ENCODE assay signal across 30 cellular contexts in the genomic region with DNA sequence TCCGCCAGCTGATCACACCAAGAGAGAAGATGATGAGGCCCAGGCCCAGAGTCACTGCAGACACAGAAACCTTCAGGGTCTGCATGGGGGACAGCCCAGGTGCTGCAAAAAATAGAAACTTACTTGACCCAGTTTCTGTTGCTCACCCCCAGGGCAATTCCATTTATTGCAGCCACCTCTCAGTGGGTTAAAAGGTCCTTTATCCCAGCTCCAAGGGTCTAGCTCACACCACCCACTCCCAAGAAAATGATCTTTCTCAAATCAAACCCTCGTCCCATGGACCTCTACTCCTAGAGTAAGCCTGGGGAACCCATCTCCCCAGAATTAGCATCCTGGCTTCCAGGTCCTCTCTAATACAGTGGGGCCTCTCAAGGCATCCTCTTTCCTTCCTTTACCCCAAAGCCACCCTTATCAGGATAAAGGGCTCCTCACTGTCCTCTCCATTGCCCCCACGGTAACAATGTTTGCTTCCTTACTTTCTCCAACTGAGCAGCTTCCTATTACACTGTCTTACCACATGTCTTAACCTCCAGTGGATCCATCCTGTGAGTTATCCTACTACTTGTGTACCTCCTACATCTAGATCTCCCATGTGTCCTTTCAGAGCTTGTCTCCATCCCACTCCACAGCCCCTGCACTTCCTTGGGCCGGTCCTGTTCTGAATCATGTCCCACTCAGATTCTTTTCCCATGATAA. TPM values are rescaled to one million over a fixed set of nuclear protein-coding genes. Genes with fewer than 3 reads are reported as not detected.
DNase-seq lines count a peak whose midpoint lies in the region; ATAC-seq, FAIRE-seq and TF ChIP-seq lines count a peak whose summit lies in the region.
"Had no signal": no experiment of that assay in that cellular context is flagged by ENCODE, and none has a peak within 500 bp of the region (broad histone marks: within the 10 kb centered on the region; RNA-seq: fewer than 3 reads in every experiment).

No MANE protein-coding gene starts in this region.

- BruUV-seq in endothelial cell of umbilical vein (replicated peaks; lab: Mats Ljungman, UMichigan): no TSS peak

- H3F3A ChIP-seq in DOHH2 (ENCODE audit: control insufficient read depth, insufficient read depth): peaks cover 16% of the 10 kb centered on the region
- no peaks in the 10 kb centered on the region for H3F3A ChIP-seq in GM23248 (ENCODE audit: insufficient read depth)

- H3K79me2 ChIP-seq in DOHH2 (ENCODE audit: control insufficient read depth, low read length) (peaks cover 38% of the 10 kb centered on the region), GM23248 (ENCODE audit: insufficient read depth) (no peaks in the 10 kb centered on the region), endothelial cell of umbilical vein (ENCODE audit: control insufficient read depth, insufficient read depth, low read length) (no peaks in the 10 kb centered on the region)

- H3K4me3 ChIP-seq in DOHH2 (ENCODE audit: low read length) (no peak overlapping the region), GM23248 (no peak overlapping the region), endothelial cell of umbilical vein (replicated peaks in 1 of 3; ENCODE audit: insufficient read depth in 1 of 3, low read depth in 1 of 3, low read length in 3 of 3) (no peak overlapping the region), BE2C (ENCODE audit: low read depth, low read length) (no peak overlapping the region)
- H3K4me3 ChIP-seq: body of pancreas, ovary, vagina had no signal

- no peak for DNase-seq in GM23248
- DNase-seq in endothelial cell of umbilical vein (ENCODE audit: low read depth, low spot score): no peak
- DNase-seq in stimulated activated naive B cell treated with anti-CD40 and anti-IgM and Interleukin-4, amounts not matched to agents 10 μg/mL and 1 μg/mL and 100 μg/mL, for 72 hours: no peak
- DNase-seq in BE2C: no peak
- DNase-seq: activated CD4-positive, alpha-beta T cell treated with anti-CD3 and anti-CD28 coated beads for 4 hours; activated CD8-positive, alpha-beta memory T cell treated with anti-CD3 and anti-CD28 coated beads for 24 hours; activated naive CD4-positive, alpha-beta T cell treated with anti-CD3 and anti-CD28 coated beads, Interleukin-2, amount 50 U/mL, for 16 hours; activated T-cell treated with anti-CD3 and anti-CD28 coated beads for 4 hours; DMS79 treated with DMSO at 0.1 percent for 48 hours; foreskin melanocyte; GOT3; HFFc6; NCI-H1436; NCI-H2081; NCI-H2227 treated with DMSO at 0.1 percent for 48 hours; NCI-H526; ovary; Right ventricle myocardium superior; stimulated activated naive CD4-positive, alpha-beta T cell treated with Interleukin-2 at 50 U/mL for 16 hours had no signal

- H3K9me3 Mint-ChIP-seq in stimulated activated naive B cell treated with anti-CD40 and anti-IgM and Interleukin-4, amounts not matched to agents 10 μg/mL and 1 μg/mL and 100 μg/mL, for 72 hours: peaks cover 0 to 2% of the 10 kb centered on the region in 2 donors
- H3K9me3 Mint-ChIP-seq: activated T-helper 2 cell treated with anti-CD3 and anti-CD28 coated beads, Interferon-gamma antibody, Interleukin-2, Interleukin-4, amounts not matched to agents 10 μg/mL and 5 μg/mL and 100 μg/mL, durations not matched to agents 14 hours and 24 hours and 36 hours; HFFc6; natural killer cell treated with Interleukin-12 subunit alpha and Interleukin-12 subunit beta and Interleukin-15 and Interleukin-18, amount 100 ng/mL, for 72 hours; T-helper 2 cell treated with Interferon-gamma antibody and Interleukin-4, amounts not matched to agents 5 μg/mL and 100 μg/mL, for 36 hours had no signal

- no peak for ATAC-seq in stimulated activated naive B cell treated with anti-CD40 and anti-IgM and Interleukin-4, amounts not matched to agents 10 μg/mL and 1 μg/mL and 100 μg/mL, for 72 hours (replicated peaks)
- ATAC-seq in GM21717 (IDR thresholded peaks at IDR 0.05; ENCODE audit: unreplicated experiment): no peak
- ATAC-seq in HG03280 (IDR thresholded peaks at IDR 0.05; ENCODE audit: unreplicated experiment): no peak
- ATAC-seq: body of pancreas, SK-N-SH treated with all-trans-retinoic acid at 6 μM for 48 hours had no signal

- H3K4me2 ChIP-seq in DOHH2 (ENCODE audit: low read length) (no peak overlapping the region), GM23248 (ENCODE audit: unreplicated experiment) (no peak overlapping the region), endothelial cell of umbilical vein (ENCODE audit: insufficient read depth, low read length) (no peak overlapping the region)

- CTCF ChIA-PET in endothelial cell of umbilical vein (lab: Charles Lee): interaction anchor here (0.6 to 8.5 kb wide), 5 partner anchors 12 to 68 kb away, joined by 3 to 580 read pairs (median 59); a partner anchor contains a TSS

- no peaks in the 10 kb centered on the region for H3K9me1 ChIP-seq in endothelial cell of umbilical vein (replicated peaks; ENCODE audit: control insufficient read depth, extremely low read depth, insufficient read depth, low read length)

- FAIRE-seq in endothelial cell of umbilical vein (lab: Jason Lieb, UNC): no peak
- FAIRE-seq: endometrium had no signal

- WGBS in GM23248 (ENCODE audit: low coverage in 1 of 2, low lambda C conversion rate in 2 of 2, missing lambda C conversion rate in 2 of 2), 2 experiments: 77 to 84% methylated on average over 4 of the region's 4 CpGs

- H3K9ac ChIP-seq in GM23248 (no peak overlapping the region), endothelial cell of umbilical vein (replicated peaks; ENCODE audit: extremely low read depth, insufficient read depth, low read length) (no peak overlapping the region)

- H3K9me2 ChIP-seq in DOHH2 (replicated peaks; ENCODE audit: control insufficient read depth, low read length) (no peaks in the 10 kb centered on the region), GM23248 (ENCODE audit: insufficient read depth) (no peaks in the 10 kb centered on the region)

- H3K4me1 Mint-ChIP-seq in stimulated activated naive B cell treated with anti-CD40 and anti-IgM and Interleukin-4, amounts not matched to agents 10 μg/mL and 1 μg/mL and 100 μg/mL, for 72 hours: peaks cover 48 to 78% of the 10 kb centered on the region in 2 donors

- H3K4me3 Mint-ChIP-seq in stimulated activated naive B cell treated with anti-CD40 and anti-IgM and Interleukin-4, amounts not matched to agents 10 μg/mL and 1 μg/mL and 100 μg/mL, for 72 hours: peak overlapping the region; percentile 58 to 87
- H3K4me3 Mint-ChIP-seq: HFFc6; natural killer cell treated with Interleukin-12 subunit alpha and Interleukin-12 subunit beta and Interleukin-15 and Interleukin-18, amount 100 ng/mL, for 72 hours; T-helper 2 cell treated with Interferon-gamma antibody and Interleukin-4, amounts not matched to agents 5 μg/mL and 100 μg/mL, for 36 hours had no signal

- H2AFZ ChIP-seq in GM23248: peak overlapping the region; percentile 27; the same call in 1 of the 2 replicates
- H2AFZ ChIP-seq in endothelial cell of umbilical vein (ENCODE audit: low read depth, low read length): no peak overlapping the region

- dilution Hi-C loops in endothelial cell of umbilical vein (cut with MboI; ENCODE audit: extremely low pct_ligation_motif_present, low sequenced_read_pairs): no loop called here

- peaks cover 73% of the 10 kb centered on the region for H3K36me3 ChIP-seq in DOHH2 (ENCODE audit: control insufficient read depth, low read length)
- no peaks in the 10 kb centered on the region for H3K36me3 ChIP-seq in GM23248 (ENCODE audit: low read depth)
- no peaks in the 10 kb centered on the region for H3K36me3 ChIP-seq in endothelial cell of umbilical vein (ENCODE audit: control insufficient read depth in 2 of 2, extremely low read depth in 1 of 2, insufficient read depth in 2 of 2, low read length in 2 of 2)
- no peaks in the 10 kb centered on the region for H3K36me3 ChIP-seq in BE2C
- H3K36me3 ChIP-seq: ovary, vagina had no signal

- TF ChIP-seq POLR2A in endothelial cell of umbilical vein (IDR thresholded peaks at IDR 0.05; ENCODE audit: low read depth, low read length): no peak

- intact Hi-C loops in endothelial cell of umbilical vein (cut with micrococcal nuclease): no loop called here

- H3K27me3 ChIP-seq in DOHH2 (ENCODE audit: control insufficient read depth, low read length) (no peaks in the 10 kb centered on the region), GM23248 (replicated peaks; ENCODE audit: insufficient read depth) (no peaks in the 10 kb centered on the region; the same call in none of the 2 replicates), endothelial cell of umbilical vein (ENCODE audit: control insufficient read depth in 2 of 2, insufficient read depth in 2 of 2, low read length in 2 of 2) (peaks cover 44 to 75% of the 10 kb centered on the region in 2 experiments), BE2C (peaks cover 35% of the 10 kb centered on the region)
- H3K27me3 ChIP-seq: body of pancreas, ovary, vagina had no signal

- TF ChIP-seq CTCF in DOHH2 (IDR thresholded peaks at IDR 0.05; ENCODE audit: low read depth, low read length, poor library complexity, severe bottlenecking): no peak
- TF ChIP-seq CTCF in endothelial cell of umbilical vein (IDR thresholded peaks at IDR 0.05; ENCODE audit: extremely low read depth in 1 of 2, insufficient read depth in 1 of 2, low read depth in 1 of 2, low read length in 2 of 2): no peak
- no peak for TF ChIP-seq CTCF in BE2C (IDR thresholded peaks at IDR 0.05; ENCODE audit: low read depth, low read length)

- peak overlapping the region; percentile 83 for H3K27ac Mint-ChIP-seq in stimulated activated naive B cell treated with anti-CD40 and anti-IgM and Interleukin-4, amounts not matched to agents 10 μg/mL and 1 μg/mL and 100 μg/mL, for 72 hours
- H3K27ac Mint-ChIP-seq: activated T-helper 2 cell treated with anti-CD3 and anti-CD28 coated beads, Interferon-gamma antibody, Interleukin-2, Interleukin-4, amounts not matched to agents 10 μg/mL and 5 μg/mL and 100 μg/mL, durations not matched to agents 14 hours and 24 hours and 36 hours; HFFc6; natural killer cell treated with Interleukin-12 subunit alpha and Interleukin-12 subunit beta and Interleukin-15 and Interleukin-18, amount 100 ng/mL, for 72 hours; T-helper 2 cell treated with Interferon-gamma antibody and Interleukin-4, amounts not matched to agents 5 μg/mL and 100 μg/mL, for 36 hours had no signal

- 0 out of 2 replicates have a peak overlapping the region, but pooled peaks have one; percentile 10 for H3K27ac ChIP-seq in DOHH2 (ENCODE audit: low read depth, low read length)
- no peak overlapping the region for H3K27ac ChIP-seq in GM23248
- no peak overlapping the region for H3K27ac ChIP-seq in endothelial cell of umbilical vein (ENCODE audit: insufficient read depth, low read depth, low read length)
- H3K27ac ChIP-seq: ovary, vagina had no signal

- H3K4me1 ChIP-seq in DOHH2 (ENCODE audit: control insufficient read depth, low read length) (peaks cover 65% of the 10 kb centered on the region), GM23248 (ENCODE audit: insufficient read depth) (no peaks in the 10 kb centered on the region), endothelial cell of umbilical vein (ENCODE audit: control insufficient read depth, extremely low read depth, insufficient read depth, low read length) (no peaks in the 10 kb centered on the region), BE2C (no peaks in the 10 kb centered on the region)
- H3K4me1 ChIP-seq: vagina had no signal

- POLR2A ChIA-PET in endothelial cell of umbilical vein (lab: Charles Lee): interaction anchor here (0.5 to 3.6 kb wide), 2 partner anchors 36 to 43 kb away, joined by 3 to 30 read pairs; no protein-coding TSS in a partner anchor

- in situ Hi-C loops in GM23248 (cut with MboI): no loop called here

- no peaks in the 10 kb centered on the region for H3K9me3 ChIP-seq in DOHH2 (ENCODE audit: control insufficient read depth, insufficient read depth, low read length)
- H3K9me3 ChIP-seq in GM23248 (ENCODE audit: low read depth): no peaks in the 10 kb centered on the region
- no peaks in the 10 kb centered on the region for H3K9me3 ChIP-seq in endothelial cell of umbilical vein (replicated peaks; ENCODE audit: control insufficient read depth, insufficient read depth, low read length)
- H3K9me3 ChIP-seq in BE2C: no peaks in the 10 kb centered on the region
- H3K9me3 ChIP-seq: body of pancreas, ovary, vagina had no signal

- H3K27me3 Mint-ChIP-seq in stimulated activated naive B cell treated with anti-CD40 and anti-IgM and Interleukin-4, amounts not matched to agents 10 μg/mL and 1 μg/mL and 100 μg/mL, for 72 hours: no peaks in the 10 kb centered on the region
- H3K27me3 Mint-ChIP-seq: natural killer cell treated with Interleukin-12 subunit alpha and Interleukin-12 subunit beta and Interleukin-15 and Interleukin-18, amount 100 ng/mL, for 72 hours had no signal

- H4K20me1 ChIP-seq in DOHH2 (ENCODE audit: control insufficient read depth, insufficient read depth, low read depth, low read length) (no peaks in the 10 kb centered on the region), GM23248 (ENCODE audit: insufficient read depth) (no peaks in the 10 kb centered on the region), endothelial cell of umbilical vein (replicated peaks; ENCODE audit: control insufficient read depth, extremely low read depth, insufficient read depth, low read length) (no peaks in the 10 kb centered on the region)

- H3K36me3 Mint-ChIP-seq in stimulated activated naive B cell treated with anti-CD40 and anti-IgM and Interleukin-4, amounts not matched to agents 10 μg/mL and 1 μg/mL and 100 μg/mL, for 72 hours: peaks cover 51 to 72% of the 10 kb centered on the region in 2 donors
- H3K36me3 Mint-ChIP-seq: natural killer cell treated with Interleukin-12 subunit alpha and Interleukin-12 subunit beta and Interleukin-15 and Interleukin-18, amount 100 ng/mL, for 72 hours had no signal

RNA-seq across cellular contexts. Expression of a gene that starts 5.1 kb away (rescaled TPM):
- total RNA-seq in GM23248 (2014; rRNA removed; shearing (Covaris generic)): not detected in 2 replicates
- polyA plus RNA-seq in GM23248 (2016; fragmentation: Nextera tagmentation; extraction: Ambion mirVana) (0.46 TPM in 1 of 2 replicates, not detected in the other), endothelial cell of umbilical vein (0.75 and 1.1 TPM in 2 replicates)
- total RNA-seq in endothelial cell of umbilical vein: 0.39 TPM in 1 of 2 replicates, not detected in the other
- polyA plus RNA-seq in endothelial cell of umbilical vein (2011; cell fraction: cytosol; rRNA removed): 0.71 and 0.87 TPM in 2 replicates
- polyA plus RNA-seq in endothelial cell of umbilical vein (2011; cell fraction: nucleus; rRNA removed): 1.2 and 1.3 TPM in 2 replicates
- 0.16 and 0.27 TPM in 2 replicates for polyA plus RNA-seq in endothelial cell of umbilical vein (2012)
- polyA minus RNA-seq in endothelial cell of umbilical vein: 0.34 and 0.45 TPM in 2 replicates
- not detected for polyA minus RNA-seq in endothelial cell of umbilical vein (2011; cell fraction: cytosol; rRNA and poly(A)+ RNA removed)
- 0.72 TPM in 1 of 2 replicates, not detected in the other for polyA minus RNA-seq in endothelial cell of umbilical vein (2011; cell fraction: nucleus; rRNA and poly(A)+ RNA removed)
- polyA plus RNA-seq in BE2C (2012; ENCODE audit: insufficient read depth, insufficient read length, low read depth): not detected
- total RNA-seq: HFFc6, LHCN-M2 had no signal

RNA-seq across cellular contexts. Expression of a gene that starts 17.2 kb away (rescaled TPM):
- 1.1 and 6.3 TPM in 2 replicates for total RNA-seq in GM23248 (2014; rRNA removed; shearing (Covaris generic))
- 5.6 and 6.2 TPM in 2 replicates for polyA plus RNA-seq in GM23248 (2016; fragmentation: Nextera tagmentation; extraction: Ambion mirVana)
- 0.53 and 1.2 TPM in 2 replicates for total RNA-seq in endothelial cell of umbilical vein
- 7.7 and 10.9 TPM in 2 replicates for polyA plus RNA-seq in endothelial cell of umbilical vein
- polyA plus RNA-seq in endothelial cell of umbilical vein (2011; cell fraction: cytosol; rRNA removed): 3.0 and 3.7 TPM in 2 replicates
- polyA plus RNA-seq in endothelial cell of umbilical vein (2011; cell fraction: nucleus; rRNA removed): 11.6 and 14.0 TPM in 2 replicates
- polyA plus RNA-seq in endothelial cell of umbilical vein (2012): 0.84 and 1.6 TPM in 2 replicates
- 5.4 and 5.5 TPM in 2 replicates for polyA minus RNA-seq in endothelial cell of umbilical vein
- polyA minus RNA-seq in endothelial cell of umbilical vein (2011; cell fraction: cytosol; rRNA and poly(A)+ RNA removed): 1.2 TPM
- polyA minus RNA-seq in endothelial cell of umbilical vein (2011; cell fraction: nucleus; rRNA and poly(A)+ RNA removed): 3.9 and 4.0 TPM in 2 replicates
- 0.56 TPM for polyA plus RNA-seq in BE2C (2012; ENCODE audit: insufficient read depth, insufficient read length, low read depth)

RNA-seq across cellular contexts. Expression of a gene that starts 32.7 kb away (rescaled TPM):
- total RNA-seq in GM23248 (2014; rRNA removed; shearing (Covaris generic)): 85.4 and 95.7 TPM in 2 replicates
- polyA plus RNA-seq in GM23248 (2016; fragmentation: Nextera tagmentation; extraction: Ambion mirVana): 99.9 and 105 TPM in 2 replicates
- total RNA-seq in endothelial cell of umbilical vein: 187 and 197 TPM in 2 replicates
- 114 and 131 TPM in 2 replicates for polyA plus RNA-seq in endothelial cell of umbilical vein
- polyA plus RNA-seq in endothelial cell of umbilical vein (2011; cell fraction: cytosol; rRNA removed): 127 and 138 TPM in 2 replicates
- polyA plus RNA-seq in endothelial cell of umbilical vein (2011; cell fraction: nucleus; rRNA removed): 486 and 501 TPM in 2 replicates
- polyA plus RNA-seq in endothelial cell of umbilical vein (2012): 101 and 133 TPM in 2 replicates
- 110 and 118 TPM in 2 replicates for polyA minus RNA-seq in endothelial cell of umbilical vein
- 64.9 TPM for polyA minus RNA-seq in endothelial cell of umbilical vein (2011; cell fraction: cytosol; rRNA and poly(A)+ RNA removed)
- 159 and 195 TPM in 2 replicates for polyA minus RNA-seq in endothelial cell of umbilical vein (2011; cell fraction: nucleus; rRNA and poly(A)+ RNA removed)
- polyA plus RNA-seq in BE2C (2012; ENCODE audit: insufficient read depth, insufficient read length, low read depth): 257 TPM
